11 cellular contexts compared by ENCODE assay signal in the genomic region with DNA sequence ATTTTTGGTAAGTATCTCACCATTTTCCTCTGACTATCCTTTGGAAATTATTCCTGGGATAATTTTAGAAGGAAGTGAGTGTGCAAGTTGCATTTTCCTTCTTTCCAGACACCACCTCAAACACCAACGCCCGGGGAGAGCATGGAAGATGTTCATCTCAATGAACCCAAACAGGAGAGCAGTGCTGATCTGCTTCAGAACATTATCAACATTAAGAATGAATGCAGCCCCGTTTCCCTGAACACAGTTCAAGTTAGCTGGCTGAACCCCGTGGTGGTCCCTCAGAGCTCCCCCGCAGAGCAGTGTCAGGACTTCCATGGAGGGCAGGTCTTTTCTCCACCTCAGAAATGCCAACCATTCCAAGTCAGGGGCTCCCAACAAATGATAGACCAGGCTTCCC. TPM values are rescaled to one million over a fixed set of nuclear protein-coding genes. Genes with fewer than 3 reads are reported as not detected.
DNase-seq lines count a peak whose midpoint lies in the region; ATAC-seq, FAIRE-seq and TF ChIP-seq lines count a peak whose summit lies in the region.
"Had no signal": no experiment of that assay in that cellular context is flagged by ENCODE, and none has a peak within 500 bp of the region (broad histone marks: within the 10 kb centered on the region; RNA-seq: fewer than 3 reads in every experiment).

No MANE protein-coding gene starts in this region.

- no peak for FAIRE-seq in keratinocyte (lab: Jason Lieb, UNC)
- FAIRE-seq: endometrium had no signal

- peaks cover 3% of the 10 kb centered on the region for H3K9me1 ChIP-seq in keratinocyte (ENCODE audit: control insufficient read depth, extremely low read depth, insufficient read depth, low read length)

- CTCF ChIA-PET in activated CD8-positive, alpha-beta T cell treated with anti-CD3 and anti-CD28 coated beads, Interleukin-2, amount 10 ng/mL, durations not matched to agents 7 days and 5 days (lab: Charles Lee), result interaction anchor here (1.1 to 3.2 kb wide), 6 partner anchors 31 to 376 kb away, joined by 4 to 26 read pairs (median 10); no protein-coding TSS in a partner anchor

- H3K4me1 Mint-ChIP-seq in activated T-cell treated with anti-CD3 and anti-CD28 coated beads, Interleukin-2, amount 50 U/mL, for 72 hours (ENCODE audit: low read depth), result peaks cover 73% of the 10 kb centered on the region
- H3K4me1 Mint-ChIP-seq in activated CD8-positive, alpha-beta T cell treated with anti-CD3 and anti-CD28 coated beads, Interleukin-2, amount 10 ng/mL, durations not matched to agents 7 days and 5 days (ENCODE audit: low read depth), result peaks cover 61% of the 10 kb centered on the region

- peak overlapping the region; percentile 18 for H3K4me2 ChIP-seq in keratinocyte (ENCODE audit: control insufficient read depth, extremely low read depth, insufficient read depth, low read depth, low read length)

- H3K9me3 ChIP-seq in keratinocyte (ENCODE audit: control insufficient read depth, low read depth, low read length) (no peaks in the 10 kb centered on the region), stomach (no peaks in the 10 kb centered on the region)

- intact Hi-C loops in stomach (cut with DNase I; ENCODE audit: low total_unique reads), result no loop called here

- H3K36me3 ChIP-seq in keratinocyte (ENCODE audit: control insufficient read depth in 2 of 2, extremely low read depth in 1 of 2, insufficient read depth in 2 of 2, low read length in 2 of 2), result peaks cover 35 to 44% of the 10 kb centered on the region in 2 experiments
- peaks cover 54 to 64% (median 63%) of the 10 kb centered on the region in 4 donors for H3K36me3 ChIP-seq in stomach

- ATAC-seq in activated T-cell treated with anti-CD3 and anti-CD28 coated beads, Interleukin-2, amount 50 U/mL, for 72 hours (replicated peaks in 1 of 2), result no peak
- no peak for ATAC-seq in activated CD8-positive, alpha-beta T cell treated with anti-CD3 and anti-CD28 coated beads, Interleukin-2, amount 10 ng/mL, durations not matched to agents 7 days and 5 days

- TF ChIP-seq POLR2A in stomach (IDR thresholded peaks at IDR 0.05), result no peak

- H4K20me1 ChIP-seq in keratinocyte (ENCODE audit: control insufficient read depth, extremely low read depth, insufficient read depth, low read length), result peaks cover 7% of the 10 kb centered on the region

- DNase-seq in activated T-cell treated with anti-CD3 and anti-CD28 coated beads, Interleukin-2, amount 50 U/mL, for 72 hours, result no peak
- DNase-seq in activated T-cell treated with anti-CD3 and anti-CD28 coated beads for 4 hours (no peak), keratinocyte (ENCODE audit: low read depth, low spot score) (no peak), stomach (no peak), anterior cingulate cortex (lab: John Stamatoyannopoulos, UW) (no peak), NCI-H69 (lab: John Stamatoyannopoulos, UW) (no peak), NCI-H526 (lab: John Stamatoyannopoulos, UW) (no peak)
- no peak for DNase-seq in activated CD8-positive, alpha-beta T cell treated with anti-CD3 and anti-CD28 coated beads, Interleukin-2, amount 10 ng/mL, durations not matched to agents 7 days and 5 days
- DNase-seq: NCI-H510A treated with DMSO at 0.1 percent for 48 hours had no signal

- no peaks in the 10 kb centered on the region for H3K27me3 Mint-ChIP-seq in activated T-cell treated with anti-CD3 and anti-CD28 coated beads, Interleukin-2, amount 50 U/mL, for 72 hours (ENCODE audit: low read depth)
- H3K27me3 Mint-ChIP-seq in activated CD8-positive, alpha-beta T cell treated with anti-CD3 and anti-CD28 coated beads, Interleukin-2, amount 10 ng/mL, durations not matched to agents 7 days and 5 days (ENCODE audit: low read depth), result no peaks in the 10 kb centered on the region

- H2AFZ ChIP-seq in keratinocyte (ENCODE audit: control insufficient read depth, low read length), result no peak overlapping the region

- H3K27ac Mint-ChIP-seq in activated T-cell treated with anti-CD3 and anti-CD28 coated beads, Interleukin-2, amount 50 U/mL, for 72 hours, result peak overlapping the region; percentile 100
- H3K27ac Mint-ChIP-seq in activated CD8-positive, alpha-beta T cell treated with anti-CD3 and anti-CD28 coated beads, Interleukin-2, amount 10 ng/mL, durations not matched to agents 7 days and 5 days, result peak overlapping the region; percentile 26

- dilution Hi-C loops in keratinocyte (cut with MboI; ENCODE audit: extremely low pct_ligation_motif_present, low sequenced_read_pairs), result no loop called here

- H3K27me3 ChIP-seq in keratinocyte (ENCODE audit: control insufficient read depth, extremely low read depth, insufficient read depth, low read length) (no peaks in the 10 kb centered on the region), stomach (no peaks in the 10 kb centered on the region)

- peak overlapping the region; percentile 35 for H3K9ac ChIP-seq in keratinocyte (ENCODE audit: control insufficient read depth, extremely low read depth, insufficient read depth, low read length)

- TF ChIP-seq CTCF in keratinocyte (optimal IDR thresholded peaks at IDR 0.05 in 1 of 3, IDR thresholded peaks at IDR 0.05 in 1 of 3, conservative IDR thresholded peaks at IDR 0.05 in 1 of 3; ENCODE audit: extremely low read depth in 1 of 3, insufficient read depth in 2 of 3, low read length in 3 of 3) (no peak), stomach (IDR thresholded peaks at IDR 0.05) (no peak)

- H3K36me3 Mint-ChIP-seq in activated T-cell treated with anti-CD3 and anti-CD28 coated beads, Interleukin-2, amount 50 U/mL, for 72 hours (ENCODE audit: insufficient read depth in 2 of 2), result peaks cover 51 to 75% of the 10 kb centered on the region in 2 donors
- H3K36me3 Mint-ChIP-seq in activated CD8-positive, alpha-beta T cell treated with anti-CD3 and anti-CD28 coated beads, Interleukin-2, amount 10 ng/mL, durations not matched to agents 7 days and 5 days (ENCODE audit: low read depth), result peaks cover 79% of the 10 kb centered on the region

- peaks cover 49% of the 10 kb centered on the region for H3K79me2 ChIP-seq in keratinocyte (ENCODE audit: control insufficient read depth, insufficient read depth, low read length)

- peak overlapping the region in 1 of 3 experiments; percentile 24 for H3K4me3 ChIP-seq in keratinocyte (ENCODE audit: control insufficient read depth in 2 of 3, extremely low read depth in 1 of 3, insufficient read depth in 2 of 3, low read depth in 1 of 3, low read length in 3 of 3)
- H3K4me3 ChIP-seq in stomach, result peak overlapping the region; percentile 6 to 97 (median 70)

- H3K4me1 ChIP-seq in keratinocyte (ENCODE audit: control insufficient read depth, extremely low read depth, insufficient read depth, low read length) (peaks cover 25% of the 10 kb centered on the region), stomach (peaks cover 38 to 78% (median 62%) of the 10 kb centered on the region in 4 donors)

- H3K4me3 Mint-ChIP-seq in activated T-cell treated with anti-CD3 and anti-CD28 coated beads, Interleukin-2, amount 50 U/mL, for 72 hours, result peak overlapping the region; percentile 92 to 98
- no peak overlapping the region for H3K4me3 Mint-ChIP-seq in activated CD8-positive, alpha-beta T cell treated with anti-CD3 and anti-CD28 coated beads, Interleukin-2, amount 10 ng/mL, durations not matched to agents 7 days and 5 days
- H3K4me3 Mint-ChIP-seq: neural crest cell had no signal

- no peak for TF ChIP-seq EP300 in stomach (IDR thresholded peaks at IDR 0.05)

- H3K9me3 Mint-ChIP-seq in activated T-cell treated with anti-CD3 and anti-CD28 coated beads, Interleukin-2, amount 50 U/mL, for 72 hours, result no peaks in the 10 kb centered on the region
- H3K9me3 Mint-ChIP-seq in activated CD8-positive, alpha-beta T cell treated with anti-CD3 and anti-CD28 coated beads, Interleukin-2, amount 10 ng/mL, durations not matched to agents 7 days and 5 days (ENCODE audit: insufficient read depth), result no peaks in the 10 kb centered on the region
- H3K9me3 Mint-ChIP-seq: neural crest cell had no signal

- POLR2A ChIA-PET in activated CD8-positive, alpha-beta T cell treated with anti-CD3 and anti-CD28 coated beads, Interleukin-2, amount 10 ng/mL, durations not matched to agents 7 days and 5 days (lab: Charles Lee), result interaction anchor here (0.7 to 7.9 kb wide), 7 partner anchors 8 to 261 kb away, joined by 3 to 298 read pairs (median 9); no protein-coding TSS in a partner anchor

- H3K27ac ChIP-seq in keratinocyte (ENCODE audit: control insufficient read depth, insufficient read depth, low read length), result no peak overlapping the region
- H3K27ac ChIP-seq in stomach, result peak overlapping the region; percentile 34 to 100 (median 96)

- WGBS in stomach, 5 donors, result 44 to 71% (median 61%) methylated on average over 5 of the region's 5 CpGs

RNA-seq across cellular contexts. Expression of a gene that starts 3.7 kb away (rescaled TPM):
- 100 to 1,000 TPM; 116 to 208 TPM for total RNA-seq in activated T-cell treated with anti-CD3 and anti-CD28 coated beads, Interleukin-2, amount 50 U/mL, for 72 hours
- 10 to 100 TPM; 45.3 to 48.1 TPM for total RNA-seq in activated CD8-positive, alpha-beta T cell treated with anti-CD3 and anti-CD28 coated beads, Interleukin-2, amount 10 ng/mL, durations not matched to agents 7 days and 5 days
- 24.6 to 133 TPM (median 88.9 TPM) in 3 replicates for polyA plus RNA-seq in keratinocyte
- 42.2 TPM for polyA plus RNA-seq in keratinocyte (2011; ENCODE audit: low read depth)
- 20.8 and 25.5 TPM in 2 replicates for polyA plus RNA-seq in keratinocyte (2011; cell fraction: cytosol; rRNA removed)
- 190 and 207 TPM in 2 replicates for polyA plus RNA-seq in keratinocyte (2011; cell fraction: nucleus; rRNA removed)
- 9.0 and 40.2 TPM in 2 replicates for polyA plus RNA-seq in keratinocyte (2012; ENCODE audit: low replicate concordance)
- 17.8 to 168 TPM (median 144 TPM) in 3 replicates for polyA minus RNA-seq in keratinocyte
- polyA minus RNA-seq in keratinocyte (2011; cell fraction: cytosol; rRNA and poly(A)+ RNA removed), result 35.3 TPM
- 161 and 247 TPM in 2 replicates for polyA minus RNA-seq in keratinocyte (2011; cell fraction: nucleus; rRNA and poly(A)+ RNA removed)
- 100 to 1,000 TPM in 2 of 5 donors, 10 to 100 TPM in 3; 37.1 to 199 (median 84.0) TPM for total RNA-seq in stomach
- polyA plus RNA-seq in stomach, result 10 to 100 TPM; 11.5 to 21.1 (median 14.4) TPM
